Comparison of ENCODE assay signal across 1 cellular context in genomic region chr11:111776398-111777093, GRCh38.
TF ChIP-seq lines count a peak whose summit lies in the region.

No MANE protein-coding gene starts in this region.

TF ChIP-seq in GM23338, 12 proteins besides CTCF, POLR2A, EP300 and RAD21 (continued from another document):
- no peak for TF ChIP-seq ZNF462 (CRISPR knock-in tag; IDR thresholded peaks at IDR 0.05)
- no peak for TF ChIP-seq ZNF331 (CRISPR knock-in tag; IDR thresholded peaks at IDR 0.05; ENCODE audit: low read depth)
TF ChIP-seq in GM23338: peak in this region for 0.
